ENCODE assay signal across 14 cellular contexts in genomic region chr7:77391230-77391629, GRCh38. TPM values are rescaled to one million over a fixed set of nuclear protein-coding genes. Genes with fewer than 3 reads are reported as not detected.
DNase-seq lines count a peak whose midpoint lies in the region; ATAC-seq lines count a peak whose summit lies in the region.
"Had no signal": no experiment of that assay in that cellular context is flagged by ENCODE, and none has a peak within 500 bp of the region (broad histone marks: within the 10 kb centered on the region; RNA-seq: fewer than 3 reads in every experiment).

No MANE protein-coding gene starts in this region.

- no CpG with 5 or more reads among the region's 2 CpGs for WGBS in mesendoderm (ENCODE audit: extremely low coverage, insufficient coverage, low lambda C conversion rate)

- no peak overlapping the region for H2BK120ac ChIP-seq in mesendoderm (ENCODE audit: low read depth, low read length)

- H3K27me3 Mint-ChIP-seq in IgD-negative memory B cell: no peaks in the 10 kb centered on the region
- H3K27me3 Mint-ChIP-seq: activated naive CD4-positive, alpha-beta T cell treated with anti-CD3 and anti-CD28 coated beads, Interleukin-2, amount 10 ng/mL, durations not matched to agents 7 days and 5 days; CD4-positive, alpha-beta memory T cell had no signal

- no peaks in the 10 kb centered on the region for H3K4me1 ChIP-seq in mesendoderm (ENCODE audit: control insufficient read depth, low read depth, low read length)

- peak overlapping the region; percentile 78 for H4K8ac ChIP-seq in mesendoderm (ENCODE audit: low read depth, low read length)

- H3K79me1 ChIP-seq in mesendoderm (ENCODE audit: low read length): no peaks in the 10 kb centered on the region

- H3K9ac ChIP-seq in mesendoderm (ENCODE audit: low read length): no peak overlapping the region

- H3K4ac ChIP-seq in mesendoderm (ENCODE audit: low read depth, low read length): no peak overlapping the region

- no peaks in the 10 kb centered on the region for H3K36me3 ChIP-seq in mesendoderm (ENCODE audit: control insufficient read depth, insufficient read depth, low read length)

- peak overlapping the region in 3 of 4 donors; percentile 5 to 89 (median 48) for H3K4me3 Mint-ChIP-seq in IgD-negative memory B cell
- H3K4me3 Mint-ChIP-seq: activated naive CD4-positive, alpha-beta T cell treated with anti-CD3 and anti-CD28 coated beads, Interleukin-2, amount 10 ng/mL, durations not matched to agents 7 days and 5 days; CD4-positive, alpha-beta memory T cell; GM23338 had no signal

- H2BK5ac ChIP-seq in mesendoderm (ENCODE audit: low read length): no peak overlapping the region

- no peak overlapping the region for H3K27ac ChIP-seq in mesendoderm (ENCODE audit: low read depth, low read length)
- H3K27ac ChIP-seq: coronary artery had no signal

- no peaks in the 10 kb centered on the region for H3K79me2 ChIP-seq in mesendoderm (ENCODE audit: control insufficient read depth, insufficient read depth, low read length)

- no peak overlapping the region for H3K18ac ChIP-seq in mesendoderm (ENCODE audit: low read length)

- DNase-seq in mesendoderm (no peak), KG1 (lab: John Stamatoyannopoulos, UW) (no peak), LoVo (ENCODE audit: low spot score) (no peak), NCI-H146 (lab: John Stamatoyannopoulos, UW) (no peak), cerebellar cortex (ENCODE audit: low spot score) (no peak)
- DNase-seq: activated naive CD4-positive, alpha-beta T cell treated with anti-CD3 and anti-CD28 coated beads, Interleukin-2, amount 10 ng/mL, durations not matched to agents 7 days and 5 days; CD4-positive, alpha-beta memory T cell; NCI-H1417 treated with DMSO at 0.1 percent for 48 hours; NK-92 treated with Interleukin-12 subunit alpha and Interleukin-12 subunit beta, amount 100 ng/mL, for 24 hours had no signal

- no peak overlapping the region for H2AK5ac ChIP-seq in mesendoderm (ENCODE audit: low read length)

- H3K4me1 Mint-ChIP-seq in IgD-negative memory B cell: peaks cover 28 to 37% (median 32%) of the 10 kb centered on the region in 3 donors

- no peak overlapping the region for H3K23ac ChIP-seq in mesendoderm (ENCODE audit: low read length)

- H3K4me2 ChIP-seq in mesendoderm (ENCODE audit: low read length): no peak overlapping the region
- H3K4me2 ChIP-seq: GM23338 had no signal

- H3K27ac Mint-ChIP-seq in IgD-negative memory B cell: peak overlapping the region; percentile 57 to 95 (median 95)
- H3K27ac Mint-ChIP-seq: activated naive CD4-positive, alpha-beta T cell treated with anti-CD3 and anti-CD28 coated beads, Interleukin-2, amount 10 ng/mL, durations not matched to agents 7 days and 5 days; CD4-positive, alpha-beta memory T cell; GM23338 had no signal

- no peaks in the 10 kb centered on the region for H3K9me3 Mint-ChIP-seq in IgD-negative memory B cell
- H3K9me3 Mint-ChIP-seq: GM23338 had no signal

- no peak overlapping the region for H4K5ac ChIP-seq in mesendoderm (ENCODE audit: low read length)

- peaks cover 28% of the 10 kb centered on the region for H3K36me3 Mint-ChIP-seq in IgD-negative memory B cell

- ATAC-seq in GM18858 (IDR thresholded peaks at IDR 0.05; ENCODE audit: unreplicated experiment) (peak; percentile 54), GM21717 (IDR thresholded peaks at IDR 0.05; ENCODE audit: unreplicated experiment) (peak; percentile 51)
- ATAC-seq: GM23338 had no signal

- no peak overlapping the region for H3K4me3 ChIP-seq in mesendoderm (ENCODE audit: low read length)
- H3K4me3 ChIP-seq: coronary artery, GM23338 had no signal

- no peaks in the 10 kb centered on the region for H3K27me3 ChIP-seq in mesendoderm (ENCODE audit: insufficient read depth, low read length, poor library complexity)

- H2BK15ac ChIP-seq in mesendoderm (replicated peaks; ENCODE audit: low read depth): no peak overlapping the region

- H3K56ac ChIP-seq in mesendoderm (ENCODE audit: low read length): no peak overlapping the region

RNA-seq across cellular contexts. Expression of gene GSAP, which starts 24.9 kb away (rescaled TPM):
- polyA plus RNA-seq in IgD-negative memory B cell: 32.9 TPM
- 0.14 TPM for polyA plus RNA-seq in mesendoderm (2013, experiment 1 of 2)
- 0.14 TPM for polyA plus RNA-seq in mesendoderm (2013, experiment 2 of 2)
